ENCODE assay signal across 15 cellular contexts in genomic region chr2:165406053-165406628, GRCh38.
DNase-seq lines count a peak whose midpoint lies in the region; ATAC-seq, FAIRE-seq and TF ChIP-seq lines count a peak whose summit lies in the region.
"Had no signal": no experiment of that assay in that cellular context is flagged by ENCODE, and none has a peak within 500 bp of the region (broad histone marks: within the 10 kb centered on the region; RNA-seq: fewer than 3 reads in every experiment).

No MANE protein-coding gene starts in this region.

- H3K9me3 ChIP-seq in GM23248 (ENCODE audit: low read depth), result no peaks in the 10 kb centered on the region
- H3K9me3 ChIP-seq: SJCRH30, tibial artery had no signal

- H3K27me3 ChIP-seq in GM23248 (replicated peaks; ENCODE audit: insufficient read depth) (no peaks in the 10 kb centered on the region), bronchial epithelial cell (ENCODE audit: control insufficient read depth, insufficient read depth, low read length) (no peaks in the 10 kb centered on the region)
- H3K27me3 ChIP-seq: BLaER1 treated with 17β-estradiol and CSF1 and Interleukin-3, amounts not matched to agents 10 nM and 100 nM; SJCRH30; tibial artery had no signal

- H3K4me1 Mint-ChIP-seq in nephron progenitor cell, result peaks cover 49% of the 10 kb centered on the region
- H3K4me1 Mint-ChIP-seq: memory B cell had no signal

- H3K36me3 Mint-ChIP-seq in nephron progenitor cell (ENCODE audit: low read depth), result peaks cover 4% of the 10 kb centered on the region
- H3K36me3 Mint-ChIP-seq: memory B cell had no signal

- no peaks in the 10 kb centered on the region for H4K20me1 ChIP-seq in GM23248 (ENCODE audit: insufficient read depth)
- H4K20me1 ChIP-seq: BLaER1 treated with 17β-estradiol and CSF1 and Interleukin-3, amounts not matched to agents 10 nM and 100 nM had no signal

- H3K27me3 Mint-ChIP-seq in nephron progenitor cell (ENCODE audit: low read depth, poor library complexity), result no peaks in the 10 kb centered on the region

- no peak overlapping the region for H3K4me3 ChIP-seq in GM23248
- H3K4me3 ChIP-seq in bronchial epithelial cell (ENCODE audit: low read depth, low read length), result no peak overlapping the region
- H3K4me3 ChIP-seq: BLaER1 treated with 17β-estradiol and CSF1 and Interleukin-3, amounts not matched to agents 10 nM and 100 nM; SJCRH30; tibial artery had no signal

- no peaks in the 10 kb centered on the region for H3F3A ChIP-seq in GM23248 (ENCODE audit: insufficient read depth)

- DNase-seq in GM23248 (peak; percentile 10), NCI-H2227 treated with DMSO at 0.1 percent for 48 hours (lab: John Stamatoyannopoulos, UW) (peak; percentile 63), bronchial epithelial cell (ENCODE audit: low read depth) (peak; percentile 43), nephron progenitor cell (peak; percentile 11), DMS79 treated with DMSO at 0.1 percent for 48 hours (lab: John Stamatoyannopoulos, UW) (no peak), C1 segment of cervical spinal cord (lab: John Stamatoyannopoulos, UW) (no peak), NAMALWA (ENCODE audit: low spot score) (no peak)
- DNase-seq: activated CD4-positive, CD25-positive, alpha-beta regulatory T cell; NCI-H187 treated with DMSO at 0.1 percent for 48 hours; tibial artery had no signal

- H3K4me1 ChIP-seq in GM23248 (ENCODE audit: insufficient read depth), result no peaks in the 10 kb centered on the region
- H3K4me1 ChIP-seq: SJCRH30 had no signal

- H3K36me3 ChIP-seq in GM23248 (ENCODE audit: low read depth), result no peaks in the 10 kb centered on the region
- no peaks in the 10 kb centered on the region for H3K36me3 ChIP-seq in bronchial epithelial cell (ENCODE audit: control insufficient read depth, insufficient read depth, low read length)
- H3K36me3 ChIP-seq: BLaER1 treated with 17β-estradiol and CSF1 and Interleukin-3, amounts not matched to agents 10 nM and 100 nM; SJCRH30; tibial artery had no signal

- in situ Hi-C loops in GM23248 (cut with MboI), result loop anchor here (10.0 kb wide), 1 partner anchor 279 kb away; no protein-coding TSS in a partner anchor

- no peak overlapping the region for H3K9ac ChIP-seq in GM23248
- H3K9ac ChIP-seq: BLaER1 treated with 17β-estradiol and CSF1 and Interleukin-3, amounts not matched to agents 10 nM and 100 nM had no signal

- H2AFZ ChIP-seq in GM23248, result no peak overlapping the region

- ATAC-seq in GM19395 (IDR thresholded peaks at IDR 0.05; ENCODE audit: unreplicated experiment), result no peak
- ATAC-seq: sciatic nerve had no signal

- H3K9me3 Mint-ChIP-seq in nephron progenitor cell, result peaks cover 16% of the 10 kb centered on the region
- H3K9me3 Mint-ChIP-seq: memory B cell had no signal

- TF ChIP-seq CTCF in bronchial epithelial cell (IDR thresholded peaks at IDR 0.05; ENCODE audit: insufficient read depth, low read length, severe bottlenecking), result no peak
- no peak for TF ChIP-seq CTCF in nephron progenitor cell (IDR thresholded peaks at IDR 0.05)

- H3K79me2 ChIP-seq in GM23248 (ENCODE audit: insufficient read depth), result no peaks in the 10 kb centered on the region

- H3K4me2 ChIP-seq in GM23248 (ENCODE audit: unreplicated experiment), result no peak overlapping the region
- H3K4me2 ChIP-seq: BLaER1 treated with 17β-estradiol and CSF1 and Interleukin-3, amounts not matched to agents 10 nM and 100 nM had no signal

- H3K27ac Mint-ChIP-seq in nephron progenitor cell, result peak overlapping the region; percentile 60
- H3K27ac Mint-ChIP-seq: memory B cell had no signal

- no peaks in the 10 kb centered on the region for H3K9me2 ChIP-seq in GM23248 (ENCODE audit: insufficient read depth)

- 66 to 72% methylated on average over 5 of the region's 5 CpGs for WGBS in GM23248 (ENCODE audit: low coverage in 1 of 2, low lambda C conversion rate in 2 of 2, missing lambda C conversion rate in 2 of 2), 2 experiments

- FAIRE-seq in bronchial epithelial cell (lab: Jason Lieb, UNC), result no peak

- no peak overlapping the region for H3K27ac ChIP-seq in GM23248
- H3K27ac ChIP-seq: BLaER1 treated with 17β-estradiol and CSF1 and Interleukin-3, amounts not matched to agents 10 nM and 100 nM; SJCRH30; tibial artery had no signal

- H3K4me3 Mint-ChIP-seq in nephron progenitor cell, result no peak overlapping the region
- H3K4me3 Mint-ChIP-seq: memory B cell had no signal

Comparison
In these comparisons a context has a peak if more than half of its experiments do, and no peak if none do; other contexts are left out.
1. DNase-seq: peak in GM23248 (single experiment), NCI-H2227 treated with DMSO at 0.1 percent for 48 hours (single experiment), bronchial epithelial cell (single experiment) and nephron progenitor cell (single experiment); none in DMS79 treated with DMSO at 0.1 percent for 48 hours (single experiment), C1 segment of cervical spinal cord (0 of 14) and NAMALWA (single experiment).